Comparison of ENCODE assay signal across 1 cellular context in genomic region chr12:131911251-131911650, GRCh38.
TF ChIP-seq lines count a peak whose summit lies in the region.

No MANE protein-coding gene starts in this region.

TF ChIP-seq in IMR-90, 13 proteins besides CTCF, POLR2A, EP300 and RAD21:
- TF ChIP-seq NFE2L2 (IDR thresholded peaks at IDR 0.05; ENCODE audit: low read depth, low read length) (no peak), MAFK (IDR thresholded peaks at IDR 0.05; ENCODE audit: low read depth, low read length) (no peak), RCOR1 (IDR thresholded peaks at IDR 0.05; ENCODE audit: insufficient replicate concordance, low read length) (no peak), SMC3 (IDR thresholded peaks at IDR 0.05; ENCODE audit: low read depth, low read length) (no peak), CHD1 (IDR thresholded peaks at IDR 0.05; ENCODE audit: low read depth, low read length) (no peak), MXI1 (IDR thresholded peaks at IDR 0.05; ENCODE audit: borderline replicate concordance, low read depth, low read length) (no peak), CEBPB (IDR thresholded peaks at IDR 0.05; ENCODE audit: low read depth, low read length) (no peak), MAZ (IDR thresholded peaks at IDR 0.05; ENCODE audit: borderline replicate concordance, low read depth, low read length) (no peak), BHLHE40 (IDR thresholded peaks at IDR 0.05; ENCODE audit: low read depth, low read length) (no peak), FOS (IDR thresholded peaks at IDR 0.05; ENCODE audit: low read depth, low read length) (no peak), USF2 (IDR thresholded peaks at IDR 0.05; ENCODE audit: low read depth, low read length) (no peak), RFX5 (IDR thresholded peaks at IDR 0.05; ENCODE audit: low read depth, low read length) (no peak)
- TF ChIP-seq, protein P1, sequence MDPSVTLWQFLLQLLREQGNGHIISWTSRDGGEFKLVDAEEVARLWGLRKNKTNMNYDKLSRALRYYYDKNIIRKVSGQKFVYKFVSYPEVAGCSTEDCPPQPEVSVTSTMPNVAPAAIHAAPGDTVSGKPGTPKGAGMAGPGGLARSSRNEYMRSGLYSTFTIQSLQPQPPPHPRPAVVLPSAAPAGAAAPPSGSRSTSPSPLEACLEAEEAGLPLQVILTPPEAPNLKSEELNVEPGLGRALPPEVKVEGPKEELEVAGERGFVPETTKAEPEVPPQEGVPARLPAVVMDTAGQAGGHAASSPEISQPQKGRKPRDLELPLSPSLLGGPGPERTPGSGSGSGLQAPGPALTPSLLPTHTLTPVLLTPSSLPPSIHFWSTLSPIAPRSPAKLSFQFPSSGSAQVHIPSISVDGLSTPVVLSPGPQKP (IDR thresholded peaks at IDR 0.05; ENCODE audit: borderline replicate concordance, low read depth, low read length): no peak
